Comparison of ENCODE assay signal across 1 cellular context in the genomic region with DNA sequence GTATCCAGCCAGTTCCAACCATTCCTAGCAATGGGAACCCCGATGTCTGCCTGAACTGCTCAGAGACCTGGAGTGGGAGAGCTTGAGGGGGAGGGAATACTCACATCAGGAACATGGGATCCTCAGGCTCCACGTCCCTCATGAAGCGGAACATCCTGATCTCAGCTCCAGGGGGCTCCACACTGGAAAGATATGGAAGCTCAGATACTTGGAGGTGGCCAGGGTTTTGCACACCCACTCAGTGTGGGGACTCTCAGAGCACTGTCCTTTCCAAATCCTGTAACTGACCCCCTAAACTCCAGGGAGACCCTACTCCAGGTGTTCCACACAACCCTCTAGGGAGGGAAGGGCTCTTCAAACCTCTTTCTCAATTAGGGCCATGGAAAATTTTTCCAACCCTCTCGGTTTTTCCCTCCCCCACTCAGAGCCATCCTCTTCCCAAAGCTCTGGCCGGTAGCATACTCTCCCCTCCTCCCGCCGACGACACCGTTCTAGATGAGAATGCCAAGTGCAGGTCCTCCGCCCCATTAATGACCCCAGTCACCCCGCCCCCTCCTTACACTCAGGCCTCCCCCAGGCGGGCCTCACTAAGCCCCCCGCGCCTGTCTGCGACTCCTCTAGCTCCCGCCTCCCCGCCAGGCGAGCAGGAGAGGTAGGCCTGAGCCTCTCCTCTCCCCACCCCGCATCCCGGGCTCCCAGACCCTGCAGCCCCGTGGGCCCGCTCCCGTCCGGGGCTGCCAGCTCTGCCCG.
TF ChIP-seq lines count a peak whose summit lies in the region.

No MANE protein-coding gene starts in this region.

TF ChIP-seq in K562, 482 proteins besides CTCF, POLR2A, EP300 and RAD21:
- TF ChIP-seq SAP30 (IDR thresholded peaks at IDR 0.05; ENCODE audit: borderline replicate concordance, insufficient read depth, low read depth, low read length, poor library complexity, severe bottlenecking) (peak; percentile 28), ZBTB17 (CRISPR knock-in tag; IDR thresholded peaks at IDR 0.05) (no peak), KAT7 (CRISPR knock-in tag; IDR thresholded peaks at IDR 0.05; ENCODE audit: borderline replicate concordance) (0 out of 2 replicates have a peak, but pooled peaks have one; percentile 8), ZFPM2 (CRISPR knock-in tag; IDR thresholded peaks at IDR 0.05) (no peak), HMGN3 (IDR thresholded peaks at IDR 0.05; ENCODE audit: borderline replicate concordance, extremely low read depth, insufficient read length, low read depth, low read length) (no peak), MAFF (IDR thresholded peaks at IDR 0.05; ENCODE audit: low read length) (no peak), ZNF263 (CRISPR knock-in tag; IDR thresholded peaks at IDR 0.05; ENCODE audit: borderline replicate concordance) (0 out of 2 replicates have a peak, but pooled peaks have one; percentile 12), CAMTA2 (CRISPR knock-in tag; conservative IDR thresholded peaks at IDR 0.05) (no peak), HOXB6 (CRISPR knock-in tag; IDR thresholded peaks at IDR 0.05; ENCODE audit: borderline replicate concordance) (no peak), ZNF232 (CRISPR knock-in tag; IDR thresholded peaks at IDR 0.05) (0 out of 2 replicates have a peak, but pooled peaks have one; percentile 33), ZNF324 (CRISPR knock-in tag; IDR thresholded peaks at IDR 0.05) (no peak), PHB2 (IDR thresholded peaks at IDR 0.05; ENCODE audit: low read depth) (no peak), SNIP1 (IDR thresholded peaks at IDR 0.05; ENCODE audit: low read depth) (no peak), NCOA2 (IDR thresholded peaks at IDR 0.05; ENCODE audit: partially characterized antibody in 2 of 2) (no peak)
- TF ChIP-seq, protein P1, sequence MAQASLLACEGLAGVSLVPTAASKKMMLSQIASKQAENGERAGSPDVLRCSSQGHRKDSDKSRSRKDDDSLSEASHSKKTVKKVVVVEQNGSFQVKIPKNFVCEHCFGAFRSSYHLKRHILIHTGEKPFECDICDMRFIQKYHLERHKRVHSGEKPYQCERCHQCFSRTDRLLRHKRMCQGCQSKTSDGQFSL (CRISPR knock-in tag; IDR thresholded peaks at IDR 0.05): no peak
- TF ChIP-seq, protein P1 (tag; IDR thresholded peaks at IDR 0.05): no peak
- TF ChIP-seq, protein P2, sequence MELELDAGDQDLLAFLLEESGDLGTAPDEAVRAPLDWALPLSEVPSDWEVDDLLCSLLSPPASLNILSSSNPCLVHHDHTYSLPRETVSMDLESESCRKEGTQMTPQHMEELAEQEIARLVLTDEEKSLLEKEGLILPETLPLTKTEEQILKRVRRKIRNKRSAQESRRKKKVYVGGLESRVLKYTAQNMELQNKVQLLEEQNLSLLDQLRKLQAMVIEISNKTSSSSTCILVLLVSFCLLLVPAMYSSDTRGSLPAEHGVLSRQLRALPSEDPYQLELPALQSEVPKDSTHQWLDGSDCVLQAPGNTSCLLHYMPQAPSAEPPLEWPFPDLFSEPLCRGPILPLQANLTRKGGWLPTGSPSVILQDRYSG (tag; conservative IDR thresholded peaks at IDR 0.05; ENCODE audit: low read depth): no peak
